In the genomic region with DNA sequence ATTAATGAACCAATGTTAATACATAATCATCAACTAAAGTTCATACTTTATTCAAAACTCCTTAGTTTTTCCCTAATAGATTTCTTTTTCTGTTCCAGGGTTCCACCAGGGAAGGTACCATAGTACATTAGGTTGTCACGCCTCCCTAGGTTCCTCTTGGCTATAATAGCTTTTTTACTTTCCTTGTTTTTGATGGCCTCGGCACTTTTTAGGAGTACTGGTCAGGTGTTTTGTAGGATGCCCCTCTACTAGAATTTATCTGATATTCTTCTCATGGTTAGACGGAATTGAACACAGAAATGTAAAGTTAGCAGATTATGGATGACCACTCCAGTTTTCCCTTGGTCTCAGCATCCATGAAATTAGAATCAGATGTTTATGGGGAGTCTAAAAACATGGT, we compare ENCODE assay signal across 1 cellular context.
TF ChIP-seq lines count a peak whose summit lies in the region.

No MANE protein-coding gene starts in this region.

TF ChIP-seq in H1, 55 proteins besides CTCF, POLR2A, EP300 and RAD21:
- TF ChIP-seq, protein P1, sequence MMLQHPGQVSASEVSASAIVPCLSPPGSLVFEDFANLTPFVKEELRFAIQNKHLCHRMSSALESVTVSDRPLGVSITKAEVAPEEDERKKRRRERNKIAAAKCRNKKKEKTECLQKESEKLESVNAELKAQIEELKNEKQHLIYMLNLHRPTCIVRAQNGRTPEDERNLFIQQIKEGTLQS (IDR thresholded peaks at IDR 0.05; ENCODE audit: insufficient read depth, low read depth, low read length) = no peak
- no peak for TF ChIP-seq CBX8 (IDR thresholded peaks at IDR 0.05; ENCODE audit: borderline replicate concordance, low read depth, low read length)
- no peak for TF ChIP-seq NANOG (IDR thresholded peaks at IDR 0.05; ENCODE audit: insufficient read depth, low read depth, low read length, poor library complexity, severe bottlenecking)
- no peak for TF ChIP-seq EGR1 (IDR thresholded peaks at IDR 0.05; ENCODE audit: borderline replicate concordance, low read depth, low read length)
TF ChIP-seq in H1: peak in this region for 0.
